In the genomic region with DNA sequence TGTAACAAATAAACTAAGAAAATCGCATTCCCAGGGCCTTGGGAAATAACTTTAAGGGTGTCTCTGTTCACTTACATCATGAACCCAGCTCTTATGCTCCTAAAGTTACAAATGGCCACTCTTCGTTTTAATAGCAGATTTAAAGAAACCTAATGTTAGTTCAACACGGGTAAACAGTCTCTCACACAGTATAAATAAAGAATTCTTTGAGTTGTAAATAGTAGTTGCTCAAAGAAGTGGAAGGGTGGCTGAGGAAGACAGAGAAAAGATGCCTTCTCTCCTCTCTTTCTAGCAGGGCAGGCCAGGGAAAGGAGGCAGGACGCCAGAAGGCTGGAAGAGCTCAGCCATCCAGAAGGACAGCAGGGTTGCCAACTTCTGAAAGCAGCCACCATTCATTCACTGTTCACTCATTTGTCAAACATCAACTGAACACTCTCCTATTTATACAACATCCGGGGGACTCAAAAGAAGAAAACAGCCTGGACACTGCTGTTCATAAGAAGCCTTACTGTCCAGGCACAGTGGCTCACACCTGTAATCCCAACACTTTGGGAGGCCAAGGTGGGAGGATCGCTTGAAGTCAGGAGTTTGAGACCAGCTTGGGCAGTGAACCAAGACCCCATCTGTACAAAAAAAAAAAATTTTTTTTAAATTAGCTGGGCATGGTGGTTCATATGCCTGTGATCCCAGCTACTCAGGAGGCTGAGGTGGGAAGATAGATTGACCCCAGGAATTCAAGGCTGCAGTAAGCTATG, we compare ENCODE assay signal across 12 cellular contexts. TPM values are rescaled to one million over a fixed set of nuclear protein-coding genes. Genes with fewer than 3 reads are reported as not detected.
A peak's percentile ranks its signal among the peaks of the same experiment; 100 is the strongest.
DNase-seq lines count a peak whose midpoint lies in the region; ATAC-seq and TF ChIP-seq lines count a peak whose summit lies in the region.
"Had no signal": no experiment of that assay in that cellular context is flagged by ENCODE, and none has a peak within 500 bp of the region (broad histone marks: within the 10 kb centered on the region; RNA-seq: fewer than 3 reads in every experiment).

No MANE protein-coding gene starts in this region.

- H3K36me3 ChIP-seq in Caco-2 (ENCODE audit: control insufficient read depth, insufficient read depth, low read length) (no peaks in the 10 kb centered on the region), body of pancreas (replicated peaks in 1 of 2; ENCODE audit: insufficient read depth in 1 of 2, low read depth in 2 of 2) (no peaks in the 10 kb centered on the region)

- peak; percentile 89 for ATAC-seq in left ventricle myocardium superior
- ATAC-seq in GM18498 (IDR thresholded peaks at IDR 0.05; ENCODE audit: unreplicated experiment) = no peak
- no peak for ATAC-seq in HG03460 (IDR thresholded peaks at IDR 0.05; ENCODE audit: unreplicated experiment)
- ATAC-seq in body of pancreas = no peak

- 54% methylated on average over 6 of the region's 6 CpGs for WGBS in body of pancreas, 2 donors

- no peaks in the 10 kb centered on the region for H3K9me3 Mint-ChIP-seq in Caco-2 (ENCODE audit: unreplicated experiment)
- H3K9me3 Mint-ChIP-seq: activated naive CD4-positive, alpha-beta T cell treated with anti-CD3 and anti-CD28 coated beads, Interleukin-2, amount 10 ng/mL, durations not matched to agents 7 days and 5 days had no signal

- BruUV-seq in Caco-2 (replicated peaks; lab: Mats Ljungman, UMichigan) = no TSS peak

- no peaks in the 10 kb centered on the region for H3K36me3 Mint-ChIP-seq in Caco-2 (ENCODE audit: insufficient read depth, unreplicated experiment)
- H3K36me3 Mint-ChIP-seq: activated naive CD4-positive, alpha-beta T cell treated with anti-CD3 and anti-CD28 coated beads, Interleukin-2, amount 10 ng/mL, durations not matched to agents 7 days and 5 days had no signal

- no peaks in the 10 kb centered on the region for H3K27me3 ChIP-seq in Caco-2 (replicated peaks; ENCODE audit: control insufficient read depth, insufficient read depth, low read length)
- H3K27me3 ChIP-seq in body of pancreas = no peaks in the 10 kb centered on the region

- H3K4me3 ChIP-seq in Caco-2 (ENCODE audit: low read depth, low read length) = no peak overlapping the region
- H3K4me3 ChIP-seq in body of pancreas = no peak overlapping the region
- H3K4me3 ChIP-seq: mucosa of descending colon had no signal

- H3K4me3 Mint-ChIP-seq in Caco-2 (ENCODE audit: unreplicated experiment) = no peak overlapping the region
- H3K4me3 Mint-ChIP-seq: activated naive CD4-positive, alpha-beta T cell treated with anti-CD3 and anti-CD28 coated beads, Interleukin-2, amount 10 ng/mL, durations not matched to agents 7 days and 5 days; B cell had no signal

- H3K27ac ChIP-seq in body of pancreas = peak overlapping the region in 1 of 4 donors; percentile 72

- POLR2A ChIA-PET in Caco-2 (lab: Charles Lee) = interaction anchor here (0.9 kb wide), 1 partner anchor 48 kb away, joined by 3 read pairs; no protein-coding TSS in a partner anchor

- no peaks in the 10 kb centered on the region for H3K27me3 Mint-ChIP-seq in Caco-2 (ENCODE audit: insufficient read depth, unreplicated experiment)

- TF ChIP-seq POLR2A in erythroblast (IDR thresholded peaks at IDR 0.05; ENCODE audit: low read length) = no peak
- TF ChIP-seq POLR2A in body of pancreas (IDR thresholded peaks at IDR 0.05) = no peak

- H3K9me3 ChIP-seq in Caco-2 (no peaks in the 10 kb centered on the region), body of pancreas (no peaks in the 10 kb centered on the region)
- H3K9me3 ChIP-seq: mucosa of descending colon had no signal

- TF ChIP-seq CTCF in Caco-2 (IDR thresholded peaks at IDR 0.05; ENCODE audit: insufficient read depth in 1 of 2, low read depth in 1 of 2, low read length in 1 of 2, severe bottlenecking in 1 of 2, unreplicated experiment in 1 of 2) (no peak), body of pancreas (IDR thresholded peaks at IDR 0.05) (no peak)

- peaks cover 19% of the 10 kb centered on the region for H3K4me1 Mint-ChIP-seq in Caco-2 (ENCODE audit: low read depth, unreplicated experiment)
- H3K4me1 Mint-ChIP-seq: activated naive CD4-positive, alpha-beta T cell treated with anti-CD3 and anti-CD28 coated beads, Interleukin-2, amount 10 ng/mL, durations not matched to agents 7 days and 5 days; B cell had no signal

- DNase-seq in Caco-2 (no peak), astrocyte of the hippocampus (ENCODE audit: low read depth, low spot score) (peak; percentile 75), left ventricle myocardium superior (peak; percentile 68), posterior cingulate gyrus (peak in 7 of 10 donors; percentile 20 to 89 (median 53)), erythroblast (lab: John Stamatoyannopoulos, UW) (no peak), body of pancreas (no peak)
- DNase-seq: activated naive CD4-positive, alpha-beta T cell treated with anti-CD3 and anti-CD28 coated beads, Interleukin-2, amount 10 ng/mL, durations not matched to agents 7 days and 5 days; OCI-M1 had no signal

- H3K4me1 ChIP-seq in Caco-2 (peaks cover 48% of the 10 kb centered on the region), body of pancreas (peaks cover 18% of the 10 kb centered on the region)

- CTCF ChIA-PET in Caco-2 (lab: Charles Lee) = interaction anchor here (1.5 kb wide), 1 partner anchor 39 kb away, joined by 5 read pairs; no protein-coding TSS in a partner anchor

- intact Hi-C loops in Caco-2 (cut with micrococcal nuclease; ENCODE audit: unreplicated experiment) (no loop called here), left ventricle myocardium superior (cut with micrococcal nuclease) (no loop called here), posterior cingulate gyrus (cut with DNase I) (no loop called here), body of pancreas (cut with DNase I) (no loop called here)

- peak overlapping the region; percentile 85 for H3K27ac Mint-ChIP-seq in Caco-2 (ENCODE audit: unreplicated experiment)
- H3K27ac Mint-ChIP-seq: B cell had no signal

RNA-seq across cellular contexts. Expression of a gene that starts 47.3 kb away (rescaled TPM):
- total RNA-seq in Caco-2 (2022) = 16.2 and 19.1 TPM in 2 replicates
- total RNA-seq in left ventricle myocardium superior = 40.0 TPM
- total RNA-seq in body of pancreas = 10 to 100 TPM; 46.2 to 64.3 TPM

Comparison
In these comparisons a context has a peak if more than half of its experiments do, and no peak if none do; other contexts are left out.
1. DNase-seq: peak in astrocyte of the hippocampus (single experiment), left ventricle myocardium superior (single experiment) and posterior cingulate gyrus (7 of 10); none in Caco-2 (0 of 2), erythroblast (0 of 2) and body of pancreas (0 of 4).